Comparison of ENCODE assay signal across 8 cellular contexts in the genomic region with DNA sequence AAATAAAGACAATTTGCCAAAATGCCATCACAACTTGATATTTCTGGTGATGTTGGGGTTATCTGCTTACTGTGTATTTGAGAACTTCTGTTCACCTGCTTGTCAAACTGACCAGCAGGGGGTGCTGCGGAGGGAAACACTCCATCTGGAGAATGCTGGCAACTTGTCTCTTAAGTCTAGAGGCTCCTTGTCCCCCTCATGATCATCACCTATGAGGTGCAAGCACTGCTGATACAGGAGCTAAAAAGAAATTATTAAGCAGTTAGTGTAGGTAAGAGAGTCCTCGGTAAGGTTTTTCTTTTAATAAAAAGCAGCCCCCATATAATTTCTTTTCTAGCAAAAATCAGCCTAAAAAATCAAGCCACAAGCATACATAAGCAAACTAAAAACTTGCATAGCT. TPM values are rescaled to one million over a fixed set of nuclear protein-coding genes. Genes with fewer than 3 reads are reported as not detected.
DNase-seq lines count a peak whose midpoint lies in the region; ATAC-seq and TF ChIP-seq lines count a peak whose summit lies in the region.

No MANE protein-coding gene starts in this region.

- H3K4me3 Mint-ChIP-seq in activated CD8-positive, alpha-beta memory T cell treated with anti-CD3 and anti-CD28 coated beads, Interleukin-2, amount 10 ng/mL, durations not matched to agents 7 days and 5 days = no peak overlapping the region

- peak; percentile 28 to 62 (median 42) for TF ChIP-seq CTCF in esophagus squamous epithelium (IDR thresholded peaks at IDR 0.05)

- intact Hi-C loops in esophagus squamous epithelium (cut with DNase I) = no loop called here

- H3K36me3 ChIP-seq in esophagus squamous epithelium = no peaks in the 10 kb centered on the region

- no peak overlapping the region for H3K4me3 ChIP-seq in esophagus squamous epithelium

- peaks cover 4% of the 10 kb centered on the region for H3K4me1 Mint-ChIP-seq in activated CD8-positive, alpha-beta memory T cell treated with anti-CD3 and anti-CD28 coated beads, Interleukin-2, amount 10 ng/mL, durations not matched to agents 7 days and 5 days

- no peak overlapping the region for H3K27ac ChIP-seq in esophagus squamous epithelium
- H3K27ac ChIP-seq in substantia nigra (ENCODE audit: low read depth, low read length, poor library complexity, severe bottlenecking) = no peak overlapping the region

- ATAC-seq in GM21529 (IDR thresholded peaks at IDR 0.05; ENCODE audit: unreplicated experiment) = peak; percentile 55
- ATAC-seq in activated CD8-positive, alpha-beta memory T cell treated with anti-CD3 and anti-CD28 coated beads, Interleukin-2, amount 10 ng/mL, durations not matched to agents 7 days and 5 days = peak; percentile 71

- peaks cover 36% of the 10 kb centered on the region for H3K27me3 Mint-ChIP-seq in activated CD8-positive, alpha-beta memory T cell treated with anti-CD3 and anti-CD28 coated beads, Interleukin-2, amount 10 ng/mL, durations not matched to agents 7 days and 5 days

- peak; percentile 53 for DNase-seq in ELF-1 (ENCODE audit: low read depth, low spot score)
- DNase-seq in NCI-H2227 (lab: John Stamatoyannopoulos, UW; ENCODE audit: unreplicated experiment) = peak; percentile 47
- peak; percentile 81 for DNase-seq in activated CD8-positive, alpha-beta memory T cell treated with anti-CD3 and anti-CD28 coated beads, Interleukin-2, amount 10 ng/mL, durations not matched to agents 7 days and 5 days
- no peak for DNase-seq in esophagus squamous epithelium (lab: John Stamatoyannopoulos, UW)
- DNase-seq in non-pigmented ciliary epithelial cell (ENCODE audit: low read depth) = peak; percentile 19
- peak in 33 of 49 donors; percentile 3 to 70 (median 32) for DNase-seq in substantia nigra (lab: John Stamatoyannopoulos, UW)
- no peak for DNase-seq in NCI-H774 (lab: John Stamatoyannopoulos, UW)

- no peaks in the 10 kb centered on the region for H3K9me3 ChIP-seq in esophagus squamous epithelium

- no peaks in the 10 kb centered on the region for H3K36me3 Mint-ChIP-seq in activated CD8-positive, alpha-beta memory T cell treated with anti-CD3 and anti-CD28 coated beads, Interleukin-2, amount 10 ng/mL, durations not matched to agents 7 days and 5 days

- H3K9me3 Mint-ChIP-seq in activated CD8-positive, alpha-beta memory T cell treated with anti-CD3 and anti-CD28 coated beads, Interleukin-2, amount 10 ng/mL, durations not matched to agents 7 days and 5 days (ENCODE audit: low read depth) = no peaks in the 10 kb centered on the region

- no peak for TF ChIP-seq POLR2A in esophagus squamous epithelium (IDR thresholded peaks at IDR 0.05)

- CTCF ChIA-PET in activated CD8-positive, alpha-beta memory T cell treated with anti-CD3 and anti-CD28 coated beads, Interleukin-2, amount 10 ng/mL, durations not matched to agents 7 days and 5 days (lab: Charles Lee) = interaction anchor here (0.6 to 3.6 kb wide), 9 partner anchors 25 to 118 kb away, joined by 3 to 23 read pairs (median 4); partner anchors contain the start of gene DTX4

- H3K27ac Mint-ChIP-seq in activated CD8-positive, alpha-beta memory T cell treated with anti-CD3 and anti-CD28 coated beads, Interleukin-2, amount 10 ng/mL, durations not matched to agents 7 days and 5 days = no peak overlapping the region

- WGBS in esophagus squamous epithelium, 2 donors = 24 to 37% methylated on average over 2 of the region's 2 CpGs

- H3K27me3 ChIP-seq in esophagus squamous epithelium = peaks cover 0 to 1% (median 0%) of the 10 kb centered on the region in 4 donors

- peaks cover 0 to 8% (median 8%) of the 10 kb centered on the region in 3 donors for H3K4me1 ChIP-seq in esophagus squamous epithelium

RNA-seq across cellular contexts. Expression of gene GLYATL1B, which starts 32.7 kb away (rescaled TPM):
- not detected for total RNA-seq in activated CD8-positive, alpha-beta memory T cell treated with anti-CD3 and anti-CD28 coated beads, Interleukin-2, amount 10 ng/mL, durations not matched to agents 7 days and 5 days
- total RNA-seq in esophagus squamous epithelium = not detected

RNA-seq across cellular contexts. Expression of gene FAM111B, which starts 53.6 kb away (rescaled TPM):
- total RNA-seq in activated CD8-positive, alpha-beta memory T cell treated with anti-CD3 and anti-CD28 coated beads, Interleukin-2, amount 10 ng/mL, durations not matched to agents 7 days and 5 days = 10 to 100 TPM; 42.7 to 46.5 TPM
- 10 to 100 TPM in 2 of 4 donors, 1 to 10 TPM in 2; 2.9 to 14.9 (median 8.0) TPM for total RNA-seq in esophagus squamous epithelium

Comparison
In these comparisons a context has a peak if more than half of its experiments do, and no peak if none do; other contexts are left out.
1. DNase-seq: peak in ELF-1 (single experiment), NCI-H2227 (single experiment), activated CD8-positive, alpha-beta memory T cell treated with anti-CD3 and anti-CD28 coated beads, Interleukin-2, amount 10 ng/mL, durations not matched to agents 7 days and 5 days (single experiment), non-pigmented ciliary epithelial cell (single experiment) and substantia nigra (33 of 49); none in esophagus squamous epithelium (single experiment) and NCI-H774 (single experiment).